8 cellular contexts compared by ENCODE assay signal in the genomic region with DNA sequence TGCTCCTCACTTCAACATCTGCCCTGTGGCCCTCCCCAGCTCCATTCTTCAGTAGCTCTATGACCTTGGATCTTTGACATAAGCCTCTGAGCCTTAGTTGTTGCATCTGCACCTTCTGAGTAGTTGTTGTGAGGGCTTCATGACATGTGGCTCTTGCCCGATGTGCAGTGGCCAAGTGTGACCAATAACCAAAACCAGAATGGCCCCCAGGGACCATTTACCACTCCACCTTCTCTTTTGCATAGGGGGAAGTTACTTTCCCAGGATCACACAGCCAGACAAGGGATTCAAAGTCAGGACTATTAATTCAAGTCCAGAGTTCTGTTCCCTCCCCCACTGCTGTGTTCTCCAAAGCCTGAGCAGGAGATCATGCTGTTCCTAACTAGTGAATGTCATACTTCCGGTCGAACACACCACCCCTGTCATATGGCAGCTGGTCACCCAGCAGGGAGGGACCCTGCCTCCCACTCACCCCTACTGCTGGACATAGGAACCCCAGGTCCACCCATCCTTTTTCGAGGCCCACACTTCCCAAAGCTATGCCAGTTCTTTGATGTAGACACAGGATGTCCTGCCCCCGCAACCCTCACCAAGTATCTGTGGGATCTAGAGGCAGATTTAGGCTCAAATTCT. TPM values are rescaled to one million over a fixed set of nuclear protein-coding genes. Genes with fewer than 3 reads are reported as not detected.
DNase-seq lines count a peak whose midpoint lies in the region; ATAC-seq and TF ChIP-seq lines count a peak whose summit lies in the region.

No MANE protein-coding gene starts in this region.

- H3K27me3 Mint-ChIP-seq in IgD-negative memory B cell = no peaks in the 10 kb centered on the region

- no peaks in the 10 kb centered on the region for H3K9me3 Mint-ChIP-seq in IgD-negative memory B cell

- no peak for TF ChIP-seq POLR2A in spleen (IDR thresholded peaks at IDR 0.05)

- ATAC-seq in GM18907 (IDR thresholded peaks at IDR 0.05; ENCODE audit: unreplicated experiment) (peak; percentile 32), GM18870 (IDR thresholded peaks at IDR 0.05; ENCODE audit: unreplicated experiment) (no peak)

- H3K27me3 ChIP-seq in esophagus (ENCODE audit: control insufficient read depth in 1 of 2, insufficient read depth in 2 of 2, low read length in 2 of 2) = no peaks in the 10 kb centered on the region
- H3K27me3 ChIP-seq in spleen (replicated peaks in 1 of 7) = no peaks in the 10 kb centered on the region
- H3K27me3 ChIP-seq in BE2C = no peaks in the 10 kb centered on the region

- H3K4me1 ChIP-seq in esophagus (ENCODE audit: control insufficient read depth in 2 of 2, insufficient read depth in 2 of 2, low read length in 1 of 2) (peaks cover 0 to 9% of the 10 kb centered on the region in 2 donors), spleen (peaks cover 68 to 100% (median 100%) of the 10 kb centered on the region in 6 donors), BE2C (peaks cover 13% of the 10 kb centered on the region)

- H3K4me3 ChIP-seq in esophagus (ENCODE audit: low read depth in 1 of 2, low read length in 2 of 2) (no peak overlapping the region), spleen (peak overlapping the region in 4 of 8 donors; percentile 16 to 74 (median 50)), BE2C (ENCODE audit: low read depth, low read length) (no peak overlapping the region)

- no peaks in the 10 kb centered on the region for H3K36me3 Mint-ChIP-seq in IgD-negative memory B cell

- H3K27ac Mint-ChIP-seq in IgD-negative memory B cell = peak overlapping the region; percentile 37 to 95 (median 94)

- H3K9me3 ChIP-seq in esophagus (ENCODE audit: control insufficient read depth in 2 of 2, insufficient read depth in 1 of 2, low read depth in 1 of 2, low read length in 1 of 2) (no peaks in the 10 kb centered on the region), spleen (no peaks in the 10 kb centered on the region), BE2C (no peaks in the 10 kb centered on the region)

- H3K36me3 ChIP-seq in esophagus (ENCODE audit: control insufficient read depth in 2 of 2, insufficient read depth in 2 of 2, low read length in 1 of 2) (no peaks in the 10 kb centered on the region), spleen (no peaks in the 10 kb centered on the region), BE2C (no peaks in the 10 kb centered on the region)

- TF ChIP-seq CTCF in spleen (IDR thresholded peaks at IDR 0.05 in 8 of 11, conservative IDR thresholded peaks at IDR 0.05 in 3 of 11) (no peak), BE2C (IDR thresholded peaks at IDR 0.05; ENCODE audit: low read depth, low read length) (no peak)

- H3K27ac ChIP-seq in esophagus (ENCODE audit: low read depth in 2 of 2, low read length in 1 of 2) = peak overlapping the region; percentile 57 to 68
- H3K27ac ChIP-seq in spleen = peak overlapping the region; percentile 79 to 98 (median 93)

- H3K4me1 Mint-ChIP-seq in IgD-negative memory B cell = peaks cover 52 to 68% (median 62%) of the 10 kb centered on the region in 3 donors

- DNase-seq in spleen = peak; percentile 84
- DNase-seq in BE2C = no peak
- DNase-seq in epidermal melanocyte (ENCODE audit: insufficient read length, low spot score) = no peak
- no peak for DNase-seq in activated CD4-positive, alpha-beta T cell treated with anti-CD3 and anti-CD28 coated beads, Interleukin-2, amount 50 U/mL, for 1 hour

- WGBS in esophagus, 2 donors = 42 to 62% methylated on average over 5 of the region's 5 CpGs
- 19 to 36% (median 25%) methylated on average over 5 of the region's 5 CpGs for WGBS in spleen, 5 donors

- peak overlapping the region; percentile 34 to 90 (median 59) for H3K4me3 Mint-ChIP-seq in IgD-negative memory B cell

- intact Hi-C loops in spleen (cut with DNase I; ENCODE audit: low total_unique reads) = no loop called here

RNA-seq across cellular contexts. Expression of a gene that starts 4.0 kb away (rescaled TPM):
- polyA plus RNA-seq in IgD-negative memory B cell (72.0 TPM), esophagus (1 to 10 TPM; 3.4 to 3.6 TPM), spleen (10 to 100 TPM; 44.7 to 94.2 (median 78.6) TPM)
- 100 to 1,000 TPM in 6 of 7 donors, 10 to 100 TPM in 1; 90.5 to 249 (median 134) TPM for total RNA-seq in spleen
- polyA plus RNA-seq in BE2C (2012; ENCODE audit: insufficient read depth, insufficient read length, low read depth) = not detected

RNA-seq across cellular contexts. Expression of a gene that starts 27.0 kb away (rescaled TPM):
- 1.1 TPM for polyA plus RNA-seq in IgD-negative memory B cell
- polyA plus RNA-seq in esophagus = 10 to 100 TPM; 24.7 to 58.4 TPM
- total RNA-seq in spleen = 100 to 1,000 TPM in 1 of 7 donors, 10 to 100 TPM in 6; 35.1 to 104 (median 54.6) TPM
- polyA plus RNA-seq in spleen = 10 to 100 TPM in 1 of 3 donors, 1 to 10 TPM in 2; 3.2 to 24.2 (median 4.3) TPM
- polyA plus RNA-seq in BE2C (2012; ENCODE audit: insufficient read depth, insufficient read length, low read depth) = 49.9 TPM

RNA-seq across cellular contexts. Expression of a gene that starts 41.0 kb away (rescaled TPM):
- polyA plus RNA-seq in IgD-negative memory B cell (68.2 TPM), esophagus (1 to 10 TPM; 7.0 to 9.6 TPM), spleen (10 to 100 TPM; 50.7 to 85.5 (median 74.7) TPM)
- 10 to 100 TPM; 41.6 to 85.8 (median 48.6) TPM for total RNA-seq in spleen
- 19.9 TPM for polyA plus RNA-seq in BE2C (2012; ENCODE audit: insufficient read depth, insufficient read length, low read depth)

Comparison
In these comparisons a context has a peak if more than half of its experiments do, and no peak if none do; other contexts are left out.
1. RNA of a gene that starts 4.0 kb away (polyA plus RNA-seq): 44.7 to 94.2 TPM in spleen and 72.0 TPM in IgD-negative memory B cell (single experiment); 3.4 to 3.6 TPM in esophagus; every median in the first group is over 4 times any median in the second.